ENCODE assay signal across 25 cellular contexts in the genomic region with DNA sequence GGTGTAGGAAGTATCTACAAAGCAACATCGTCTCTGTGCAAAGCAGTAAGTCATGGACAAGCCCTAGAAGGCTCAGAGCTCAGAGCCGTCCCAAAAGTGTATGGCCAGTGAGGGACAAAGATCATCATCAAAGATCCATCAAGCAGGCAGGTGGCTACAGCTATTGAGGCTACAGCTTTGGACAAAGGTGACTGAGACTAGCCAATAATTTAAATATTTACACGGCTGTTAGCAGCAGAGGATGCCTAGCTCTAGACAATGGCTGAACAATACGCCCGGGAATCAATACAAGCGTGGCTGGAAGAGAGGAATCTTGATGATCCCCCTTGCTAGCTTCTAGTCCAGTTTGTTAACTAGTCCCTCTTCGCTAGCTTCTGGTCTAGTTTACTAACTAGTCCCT.
"Had no signal": no experiment of that assay in that cellular context is flagged by ENCODE, and none has a peak within 500 bp of the region (broad histone marks: within the 10 kb centered on the region; RNA-seq: fewer than 3 reads in every experiment).

No MANE protein-coding gene starts in this region.

- DNase-seq: effector memory CD8-positive, alpha-beta T cell; glutamatergic neuron; islet precursor cell; left lung; lower lobe of right lung; mesendoderm; naive B cell; occipital lobe; psoas muscle; retina; sigmoid colon; stimulated activated CD4-positive, alpha-beta T cell treated with anti-CD3 and anti-CD28 coated beads, Interleukin-12 subunit alpha, Interleukin-12 subunit beta, amount 100 ng/mL, for 4 hours; stimulated activated naive CD4-positive, alpha-beta T cell; stomach; substantia nigra; transverse colon had no signal

- H3K9ac ChIP-seq: parathyroid adenoma had no signal

- FAIRE-seq: colon had no signal

- H3K9me3 Mint-ChIP-seq: dendritic cell treated with granulocyte-macrophage colony-stimulating factor and Interleukin-4, amounts not matched to agents 40 ng/mL and 50 ng/mL, for 4 days; effector memory CD8-positive, alpha-beta T cell; nephron had no signal

- H3K27me3 Mint-ChIP-seq: dendritic cell treated with granulocyte-macrophage colony-stimulating factor and Interleukin-4, amounts not matched to agents 40 ng/mL and 50 ng/mL, for 4 days; effector memory CD8-positive, alpha-beta T cell; naive B cell had no signal

- H3K36me3 ChIP-seq: esophagus muscularis mucosa, left lung, lower lobe of right lung, sigmoid colon, stomach, thoracic aorta, transverse colon had no signal

- H3K9me3 ChIP-seq: esophagus muscularis mucosa, gastroesophageal sphincter, left lung, lower lobe of right lung, psoas muscle, sigmoid colon, stomach, thoracic aorta, transverse colon had no signal

- H3K4me1 ChIP-seq: left lung, lower lobe of right lung, parathyroid adenoma, psoas muscle, sigmoid colon had no signal

- H3K27ac ChIP-seq: epithelial cell of prostate, esophagus muscularis mucosa, gastroesophageal sphincter, left lung, lower lobe of right lung, parathyroid adenoma, psoas muscle, sigmoid colon, skin epidermis, stomach, thoracic aorta had no signal

- H2AFZ ChIP-seq: parathyroid adenoma had no signal

- H3K36me3 Mint-ChIP-seq: naive B cell had no signal

- H3K4me3 Mint-ChIP-seq: dendritic cell treated with granulocyte-macrophage colony-stimulating factor and Interleukin-4, amounts not matched to agents 40 ng/mL and 50 ng/mL, for 4 days; effector memory CD8-positive, alpha-beta T cell; naive B cell; nephron had no signal

- H3K27ac Mint-ChIP-seq: dendritic cell treated with granulocyte-macrophage colony-stimulating factor and Interleukin-4, amounts not matched to agents 40 ng/mL and 50 ng/mL, for 4 days; effector memory CD8-positive, alpha-beta T cell; nephron had no signal

- ATAC-seq: effector memory CD8-positive, alpha-beta T cell; gastroesophageal sphincter; left lung; lower lobe of right lung; psoas muscle had no signal

- H3K27me3 ChIP-seq: esophagus muscularis mucosa, gastroesophageal sphincter, left lung, sigmoid colon, stomach, transverse colon had no signal

- H3K4me3 ChIP-seq: esophagus muscularis mucosa, gastroesophageal sphincter, left lung, lower lobe of right lung, psoas muscle, sigmoid colon, skin epidermis, stomach, thoracic aorta, transverse colon had no signal

- H3K4me1 Mint-ChIP-seq: nephron had no signal
